8 cellular contexts compared by ENCODE assay signal in genomic region chr15:58864602-58865419, GRCh38.
DNase-seq lines count a peak whose midpoint lies in the region; ATAC-seq and TF ChIP-seq lines count a peak whose summit lies in the region.

No MANE protein-coding gene starts in this region.

- H3K18ac ChIP-seq in mesendoderm (ENCODE audit: low read length): no peak overlapping the region

- no peak overlapping the region for H3K27ac Mint-ChIP-seq in activated T-helper 1 cell treated with anti-CD3 and anti-CD28 coated beads, Interleukin-12 subunit alpha, Interleukin-12 subunit beta, Interleukin-2, Interleukin-4 antibody, amounts not matched to agents 30 ng/mL and 10 ng/mL and 1 ng/mL, durations not matched to agents 14 hours and 24 hours and 36 hours

- H3K4me2 ChIP-seq in mesendoderm (ENCODE audit: low read length): peak overlapping the region; percentile 26

- H3K27ac ChIP-seq in mesendoderm (ENCODE audit: low read depth, low read length): no peak overlapping the region
- H3K27ac ChIP-seq in vagina: no peak overlapping the region

- peak overlapping the region; percentile 61 for H3K9ac ChIP-seq in mesendoderm (ENCODE audit: low read length)

- no peaks in the 10 kb centered on the region for H3K79me2 ChIP-seq in mesendoderm (ENCODE audit: control insufficient read depth, insufficient read depth, low read length)

- no peak overlapping the region for H2BK5ac ChIP-seq in mesendoderm (ENCODE audit: low read length)

- H2BK15ac ChIP-seq in mesendoderm (replicated peaks; ENCODE audit: low read depth): no peak overlapping the region

- H3K9me3 ChIP-seq in vagina: no peaks in the 10 kb centered on the region

- H3K4me1 Mint-ChIP-seq in activated T-helper 1 cell treated with anti-CD3 and anti-CD28 coated beads, Interleukin-12 subunit alpha, Interleukin-12 subunit beta, Interleukin-2, Interleukin-4 antibody, amounts not matched to agents 30 ng/mL and 10 ng/mL and 1 ng/mL, durations not matched to agents 14 hours and 24 hours and 36 hours (ENCODE audit: low read depth): peaks cover 14% of the 10 kb centered on the region

- no peak overlapping the region for H2BK120ac ChIP-seq in mesendoderm (ENCODE audit: low read depth, low read length)

- no peaks in the 10 kb centered on the region for H3K9me3 Mint-ChIP-seq in activated T-helper 1 cell treated with anti-CD3 and anti-CD28 coated beads, Interleukin-12 subunit alpha, Interleukin-12 subunit beta, Interleukin-2, Interleukin-4 antibody, amounts not matched to agents 30 ng/mL and 10 ng/mL and 1 ng/mL, durations not matched to agents 14 hours and 24 hours and 36 hours

- ATAC-seq in GM21367 (IDR thresholded peaks at IDR 0.05; ENCODE audit: unreplicated experiment): no peak

- no peak for TF ChIP-seq POLR2A in vagina (IDR thresholded peaks at IDR 0.05)

- H4K5ac ChIP-seq in mesendoderm (ENCODE audit: low read length): no peak overlapping the region

- no peaks in the 10 kb centered on the region for H3K4me1 ChIP-seq in mesendoderm (ENCODE audit: control insufficient read depth, low read depth, low read length)
- H3K4me1 ChIP-seq in vagina: peaks cover 13% of the 10 kb centered on the region

- H3K27me3 ChIP-seq in mesendoderm (ENCODE audit: insufficient read depth, low read length, poor library complexity) (no peaks in the 10 kb centered on the region), vagina (no peaks in the 10 kb centered on the region)

- H3K4ac ChIP-seq in mesendoderm (ENCODE audit: low read depth, low read length): no peak overlapping the region

- no peaks in the 10 kb centered on the region for H3K36me3 Mint-ChIP-seq in activated T-helper 1 cell treated with anti-CD3 and anti-CD28 coated beads, Interleukin-12 subunit alpha, Interleukin-12 subunit beta, Interleukin-2, Interleukin-4 antibody, amounts not matched to agents 30 ng/mL and 10 ng/mL and 1 ng/mL, durations not matched to agents 14 hours and 24 hours and 36 hours (ENCODE audit: low read depth)

- DNase-seq in stimulated activated CD4-positive, alpha-beta T cell treated with anti-CD3 and anti-CD28 coated beads, Interleukin-1b, Interleukin-23, amount 100 ng/mL, for 48 hours: peak; percentile 8
- no peak for DNase-seq in stimulated activated CD4-positive, alpha-beta T cell treated with anti-CD3 and anti-CD28 coated beads, Interleukin-12 subunit alpha, Interleukin-12 subunit beta, amount 100 ng/mL, for 4 hours
- DNase-seq in ecto neural progenitor cell (ENCODE audit: low spot score) (peak; percentile 61), mesendoderm (peak; percentile 65), vagina (ENCODE audit: extremely low spot score in 2 of 2) (no peak), OCI-M1 (lab: John Stamatoyannopoulos, UW) (no peak)
- DNase-seq in activated T-helper 1 cell treated with anti-CD3 and anti-CD28 coated beads, Interleukin-12 subunit alpha, Interleukin-12 subunit beta, Interleukin-2, Interleukin-4 antibody, amounts not matched to agents 30 ng/mL and 10 ng/mL and 1 ng/mL, durations not matched to agents 14 hours and 24 hours and 36 hours (ENCODE audit: low spot score): no peak

- H3K4me3 ChIP-seq in mesendoderm (ENCODE audit: low read length): no peak overlapping the region
- peak overlapping the region; percentile 37 to 41 for H3K4me3 ChIP-seq in vagina

- peak overlapping the region; percentile 91 for H4K8ac ChIP-seq in mesendoderm (ENCODE audit: low read depth, low read length)

- H3K23ac ChIP-seq in mesendoderm (ENCODE audit: low read length): peak overlapping the region; percentile 15

- H3K56ac ChIP-seq in mesendoderm (ENCODE audit: low read length): peak overlapping the region; percentile 73

- no CpG with 5 or more reads among the region's 54 CpGs for WGBS in mesendoderm (ENCODE audit: extremely low coverage, insufficient coverage, low lambda C conversion rate)

- H3K4me3 Mint-ChIP-seq in activated T-helper 1 cell treated with anti-CD3 and anti-CD28 coated beads, Interleukin-12 subunit alpha, Interleukin-12 subunit beta, Interleukin-2, Interleukin-4 antibody, amounts not matched to agents 30 ng/mL and 10 ng/mL and 1 ng/mL, durations not matched to agents 14 hours and 24 hours and 36 hours: no peak overlapping the region

- intact Hi-C loops in vagina (cut with DNase I): no loop called here
- intact Hi-C loops in activated T-helper 1 cell treated with anti-CD3 and anti-CD28 coated beads, Interleukin-12 subunit alpha, Interleukin-12 subunit beta, Interleukin-2, Interleukin-4 antibody, amounts not matched to agents 30 ng/mL and 10 ng/mL and 1 ng/mL, durations not matched to agents 14 hours and 24 hours and 36 hours (cut with micrococcal nuclease): loop anchor here (5.0 kb wide), 1 partner anchor 93 kb away; the partner anchor contains the start of gene MINDY2

- H3K79me1 ChIP-seq in mesendoderm (ENCODE audit: low read length): no peaks in the 10 kb centered on the region

- TF ChIP-seq CTCF in vagina (IDR thresholded peaks at IDR 0.05): no peak

- H2AK5ac ChIP-seq in mesendoderm (ENCODE audit: low read length): no peak overlapping the region

- H3K27me3 Mint-ChIP-seq in activated T-helper 1 cell treated with anti-CD3 and anti-CD28 coated beads, Interleukin-12 subunit alpha, Interleukin-12 subunit beta, Interleukin-2, Interleukin-4 antibody, amounts not matched to agents 30 ng/mL and 10 ng/mL and 1 ng/mL, durations not matched to agents 14 hours and 24 hours and 36 hours (ENCODE audit: insufficient read depth): peaks cover 3% of the 10 kb centered on the region

- no peaks in the 10 kb centered on the region for H3K36me3 ChIP-seq in mesendoderm (ENCODE audit: control insufficient read depth, insufficient read depth, low read length)
- H3K36me3 ChIP-seq in vagina: no peaks in the 10 kb centered on the region

Comparison
In these comparisons a context has a peak if more than half of its experiments do, and no peak if none do; other contexts are left out.
1. DNase-seq: peak in stimulated activated CD4-positive, alpha-beta T cell treated with anti-CD3 and anti-CD28 coated beads, Interleukin-1b, Interleukin-23, amount 100 ng/mL, for 48 hours (single experiment), ecto neural progenitor cell (single experiment) and mesendoderm (single experiment); none in stimulated activated CD4-positive, alpha-beta T cell treated with anti-CD3 and anti-CD28 coated beads, Interleukin-12 subunit alpha, Interleukin-12 subunit beta, amount 100 ng/mL, for 4 hours (single experiment), vagina (0 of 2), OCI-M1 (single experiment) and activated T-helper 1 cell treated with anti-CD3 and anti-CD28 coated beads, Interleukin-12 subunit alpha, Interleukin-12 subunit beta, Interleukin-2, Interleukin-4 antibody, amounts not matched to agents 30 ng/mL and 10 ng/mL and 1 ng/mL, durations not matched to agents 14 hours and 24 hours and 36 hours (single experiment).